Comparison of ENCODE assay signal across 17 cellular contexts in the genomic region with DNA sequence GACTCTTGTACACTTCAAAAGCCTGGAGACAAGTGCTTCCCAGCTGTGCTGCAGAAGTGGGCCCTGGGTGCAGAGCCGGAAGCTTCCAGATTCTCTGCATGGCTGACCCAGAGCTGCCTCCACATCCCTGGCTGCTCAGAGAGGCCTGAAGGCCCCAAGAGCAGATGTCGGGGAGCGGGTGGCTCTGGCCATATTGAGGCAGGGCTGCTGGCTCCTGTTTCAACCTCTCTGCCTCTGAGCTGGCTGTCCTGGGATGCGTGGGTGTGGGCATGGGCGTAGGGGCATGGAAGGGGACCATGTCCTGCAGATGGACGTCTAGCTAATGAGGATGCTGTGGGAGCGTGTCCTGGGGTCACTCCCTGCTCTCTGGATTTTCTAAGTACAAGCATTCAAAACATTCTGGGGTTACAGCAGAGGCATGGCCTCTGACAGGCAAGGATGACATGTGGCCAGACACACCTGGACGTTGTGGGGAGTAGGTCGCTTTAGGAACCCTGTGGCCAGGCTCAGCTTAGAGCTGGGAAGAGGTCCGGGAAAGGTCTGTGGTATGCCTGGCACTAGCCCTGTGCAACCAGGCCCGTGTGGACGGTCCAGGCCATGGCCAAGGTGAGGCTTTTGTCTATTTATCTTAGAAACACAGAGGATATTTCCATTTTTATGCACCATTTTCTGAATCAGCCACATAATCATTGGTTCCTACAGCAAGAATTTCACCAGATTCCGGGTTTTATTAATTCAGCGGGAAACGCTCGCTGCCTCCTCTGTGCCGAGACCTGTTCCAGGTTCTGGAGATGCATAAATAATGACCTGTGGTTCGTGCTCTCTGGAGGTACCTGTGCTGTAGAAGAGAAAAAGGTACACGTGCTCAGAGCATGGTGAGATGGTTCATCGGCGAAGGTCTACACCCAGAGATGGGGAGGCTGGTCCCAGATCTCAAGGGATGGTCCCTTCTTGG.
DNase-seq lines count a peak whose midpoint lies in the region; ATAC-seq and TF ChIP-seq lines count a peak whose summit lies in the region.
"Had no signal": no experiment of that assay in that cellular context is flagged by ENCODE, and none has a peak within 500 bp of the region (broad histone marks: within the 10 kb centered on the region; RNA-seq: fewer than 3 reads in every experiment).

No MANE protein-coding gene starts in this region.

- no peaks in the 10 kb centered on the region for H3K9me3 ChIP-seq in right cardiac atrium (ENCODE audit: control insufficient read depth, low read length)
- peaks cover 4% of the 10 kb centered on the region for H3K9me3 ChIP-seq in suprapubic skin
- H3K9me3 ChIP-seq: A549 had no signal

- H3K27me3 Mint-ChIP-seq in osteocyte (ENCODE audit: unreplicated experiment): no peaks in the 10 kb centered on the region

- DNase-seq in left ventricle myocardium superior: peak; percentile 7
- DNase-seq in right cardiac atrium: no peak
- DNase-seq in left lobe of liver (ENCODE audit: low spot score): peak; percentile 14
- DNase-seq in osteocyte (ENCODE audit: extremely low spot score, unreplicated experiment): peak; percentile 60
- peak; percentile 15 to 60 for DNase-seq in suprapubic skin (ENCODE audit: low spot score in 2 of 2)
- DNase-seq in NCI-H2227 (lab: John Stamatoyannopoulos, UW; ENCODE audit: unreplicated experiment): no peak
- no peak for DNase-seq in NCI-H82 treated with DMSO at 0.1 percent for 48 hours (lab: John Stamatoyannopoulos, UW; ENCODE audit: unreplicated experiment)
- DNase-seq: BE2C, COR-L47, DMS153, DMS79 treated with DMSO at 0.1 percent for 48 hours, EL had no signal

- ATAC-seq in left ventricle myocardium superior: no peak
- no peak for ATAC-seq in right cardiac atrium
- no peak for ATAC-seq in left lobe of liver
- ATAC-seq: CD8-positive, alpha-beta T cell; HCT116 had no signal

- intact Hi-C loops in left ventricle myocardium superior (cut with micrococcal nuclease): no loop called here
- intact Hi-C loops in right cardiac atrium (cut with DNase I): no loop called here

- TF ChIP-seq POLR2A in suprapubic skin (IDR thresholded peaks at IDR 0.05): no peak

- H3K36me3 ChIP-seq in suprapubic skin: no peaks in the 10 kb centered on the region
- H3K36me3 ChIP-seq: BE2C had no signal

- no peak overlapping the region for H3K27ac Mint-ChIP-seq in osteocyte (ENCODE audit: unreplicated experiment)
- H3K27ac Mint-ChIP-seq: CD14-positive monocyte; CD8-positive, alpha-beta T cell had no signal

- no peak for TF ChIP-seq EP300 in suprapubic skin (IDR thresholded peaks at IDR 0.05)

- no peak overlapping the region for H3K4me3 Mint-ChIP-seq in osteocyte (ENCODE audit: unreplicated experiment)
- H3K4me3 Mint-ChIP-seq: CD14-positive monocyte; CD8-positive, alpha-beta T cell had no signal

- H3K9me3 Mint-ChIP-seq in osteocyte (ENCODE audit: unreplicated experiment): peaks cover 34% of the 10 kb centered on the region
- H3K9me3 Mint-ChIP-seq: CD8-positive, alpha-beta T cell had no signal

- H3K4me1 ChIP-seq in right cardiac atrium (ENCODE audit: control insufficient read depth, insufficient read depth, low read length) (no peaks in the 10 kb centered on the region), suprapubic skin (no peaks in the 10 kb centered on the region)
- H3K4me1 ChIP-seq: A549, BE2C had no signal

- H3K36me3 Mint-ChIP-seq in osteocyte (ENCODE audit: unreplicated experiment): no peaks in the 10 kb centered on the region
- H3K36me3 Mint-ChIP-seq: CD14-positive monocyte; CD8-positive, alpha-beta T cell had no signal

- 85% methylated on average over 21 of the region's 21 CpGs for WGBS in right cardiac atrium
- 88% methylated on average over 21 of the region's 21 CpGs for WGBS in suprapubic skin

- H3K4me3 ChIP-seq in right cardiac atrium (ENCODE audit: low read length) (no peak overlapping the region), suprapubic skin (no peak overlapping the region)
- H3K4me3 ChIP-seq: A549 had no signal

- TF ChIP-seq CTCF in osteocyte (IDR thresholded peaks at IDR 0.05): no peak
- TF ChIP-seq CTCF in suprapubic skin (IDR thresholded peaks at IDR 0.05): no peak

- no peaks in the 10 kb centered on the region for H3K27me3 ChIP-seq in right cardiac atrium (ENCODE audit: control insufficient read depth, insufficient read depth)
- no peaks in the 10 kb centered on the region for H3K27me3 ChIP-seq in suprapubic skin
- H3K27me3 ChIP-seq: BE2C had no signal

- H3K4me1 Mint-ChIP-seq in osteocyte (ENCODE audit: unreplicated experiment): peaks cover 4% of the 10 kb centered on the region
- H3K4me1 Mint-ChIP-seq: CD14-positive monocyte had no signal

- H3K27ac ChIP-seq in right cardiac atrium (ENCODE audit: low read length): no peak overlapping the region
- no peak overlapping the region for H3K27ac ChIP-seq in suprapubic skin
- H3K27ac ChIP-seq: A549, HL-60 had no signal

Comparison
In these comparisons a context has a peak if more than half of its experiments do, and no peak if none do; other contexts are left out.
1. DNase-seq: peak in left ventricle myocardium superior (single experiment), left lobe of liver (single experiment), osteocyte (single experiment) and suprapubic skin (2 of 2); none in right cardiac atrium (0 of 3), NCI-H2227 (single experiment) and NCI-H82 treated with DMSO at 0.1 percent for 48 hours (single experiment).